ENCODE assay signal across 9 cellular contexts in genomic region chr5:159206818-159207217, GRCh38. TPM values are rescaled to one million over a fixed set of nuclear protein-coding genes. Genes with fewer than 3 reads are reported as not detected.
A peak's percentile ranks its signal among the peaks of the same experiment; 100 is the strongest.
DNase-seq lines count a peak whose midpoint lies in the region; ATAC-seq, FAIRE-seq and TF ChIP-seq lines count a peak whose summit lies in the region.
"Had no signal": no experiment of that assay in that cellular context is flagged by ENCODE, and none has a peak within 500 bp of the region (broad histone marks: within the 10 kb centered on the region; RNA-seq: fewer than 3 reads in every experiment).

No MANE protein-coding gene starts in this region.

- dilution Hi-C loops in endothelial cell of umbilical vein (cut with MboI; ENCODE audit: extremely low pct_ligation_motif_present, low sequenced_read_pairs) = no loop called here

- peak; percentile 55 for FAIRE-seq in endothelial cell of umbilical vein (lab: Jason Lieb, UNC)

- H3K79me2 ChIP-seq in endothelial cell of umbilical vein (ENCODE audit: control insufficient read depth, insufficient read depth, low read length) = peaks cover 69% of the 10 kb centered on the region

- peaks cover 47% of the 10 kb centered on the region for H3K4me1 ChIP-seq in RWPE2 (ENCODE audit: insufficient read depth, poor library complexity, severe bottlenecking)
- peaks cover 26% of the 10 kb centered on the region for H3K4me1 ChIP-seq in endothelial cell of umbilical vein (ENCODE audit: control insufficient read depth, extremely low read depth, insufficient read depth, low read length)
- H3K4me1 ChIP-seq in psoas muscle = peaks cover 24% of the 10 kb centered on the region

- no peaks in the 10 kb centered on the region for H3K9me1 ChIP-seq in endothelial cell of umbilical vein (replicated peaks; ENCODE audit: control insufficient read depth, extremely low read depth, insufficient read depth, low read length)

- no peak for DNase-seq in GM12864 (ENCODE audit: low read depth)
- no peak for DNase-seq in RWPE2 (ENCODE audit: low spot score)
- peak; percentile 16 for DNase-seq in endothelial cell of umbilical vein (ENCODE audit: low read depth, low spot score)
- no peak for DNase-seq in psoas muscle
- no peak for DNase-seq in mesenteric fat pad (ENCODE audit: low spot score)
- DNase-seq in HuH-7.5 (ENCODE audit: low spot score) = no peak
- DNase-seq: NCI-H2081 treated with DMSO at 0.1 percent for 48 hours had no signal

- WGBS in psoas muscle, 3 donors = 56 to 59% (median 57%) methylated on average over 2 of the region's 2 CpGs

- H2AFZ ChIP-seq in endothelial cell of umbilical vein (ENCODE audit: low read depth, low read length) = no peak overlapping the region

- peaks cover 3% of the 10 kb centered on the region for H4K20me1 ChIP-seq in endothelial cell of umbilical vein (replicated peaks; ENCODE audit: control insufficient read depth, extremely low read depth, insufficient read depth, low read length)

- H3K4me2 ChIP-seq in endothelial cell of umbilical vein (ENCODE audit: insufficient read depth, low read length) = peak overlapping the region; percentile 81

- POLR2A ChIA-PET in endothelial cell of umbilical vein (lab: Charles Lee) = interaction anchor here (0.6 kb wide), 1 partner anchor 25 kb away, joined by 4 read pairs; no protein-coding TSS in a partner anchor

- CTCF ChIA-PET in endothelial cell of umbilical vein (lab: Charles Lee) = interaction anchor here (1.1 to 5.0 kb wide), 6 partner anchors 9 to 110 kb away, joined by 4 to 47 read pairs (median 6); no protein-coding TSS in a partner anchor

- TF ChIP-seq CTCF in GM12864 (IDR thresholded peaks at IDR 0.05; ENCODE audit: low read depth, low read length, missing control alignments) = no peak
- TF ChIP-seq CTCF in RWPE2 (IDR thresholded peaks at IDR 0.05; ENCODE audit: poor library complexity, severe bottlenecking) = no peak
- no peak for TF ChIP-seq CTCF in endothelial cell of umbilical vein (IDR thresholded peaks at IDR 0.05; ENCODE audit: extremely low read depth in 1 of 2, insufficient read depth in 1 of 2, low read depth in 1 of 2, low read length in 2 of 2)
- TF ChIP-seq CTCF in psoas muscle (IDR thresholded peaks at IDR 0.05) = no peak

- ATAC-seq in RWPE2 (ENCODE audit: low read depth) (no peak), psoas muscle (no peak), GM18502 (IDR thresholded peaks at IDR 0.05; ENCODE audit: poor library complexity, unreplicated experiment) (no peak), GM19324 (IDR thresholded peaks at IDR 0.05; ENCODE audit: low FRiP score, unreplicated experiment) (no peak)

- BruUV-seq in endothelial cell of umbilical vein (replicated peaks; lab: Mats Ljungman, UMichigan) = no TSS peak

- H3K9ac ChIP-seq in endothelial cell of umbilical vein (replicated peaks; ENCODE audit: extremely low read depth, insufficient read depth, low read length) = peak overlapping the region; percentile 90

- intact Hi-C loops in endothelial cell of umbilical vein (cut with micrococcal nuclease) = loop anchor here (10.0 kb wide), 1 partner anchor 1188 kb away; no protein-coding TSS in a partner anchor
- intact Hi-C loops in psoas muscle (cut with DNase I) = loop anchor here (5.0 kb wide), 2 partner anchors 35 to 50 kb away; no protein-coding TSS in a partner anchor

- H3K27ac ChIP-seq in RWPE2 (ENCODE audit: poor library complexity, severe bottlenecking) = peak overlapping the region; percentile 89
- H3K27ac ChIP-seq in endothelial cell of umbilical vein (ENCODE audit: insufficient read depth, low read depth, low read length) = peak overlapping the region; percentile 73
- peak overlapping the region; percentile 82 for H3K27ac ChIP-seq in psoas muscle

- H3K9me3 ChIP-seq in RWPE2 (ENCODE audit: severe bottlenecking) = no peaks in the 10 kb centered on the region
- no peaks in the 10 kb centered on the region for H3K9me3 ChIP-seq in endothelial cell of umbilical vein (replicated peaks; ENCODE audit: control insufficient read depth, insufficient read depth, low read length)
- no peaks in the 10 kb centered on the region for H3K9me3 ChIP-seq in psoas muscle

- H3K4me3 ChIP-seq in GM12864 (ENCODE audit: low read depth, low read length) = peak overlapping the region; percentile 95
- H3K4me3 ChIP-seq in RWPE2 (ENCODE audit: severe bottlenecking) = peak overlapping the region; percentile 93
- peak overlapping the region in 2 of 3 experiments; percentile 5 to 88 for H3K4me3 ChIP-seq in endothelial cell of umbilical vein (replicated peaks in 1 of 3; ENCODE audit: insufficient read depth in 1 of 3, low read depth in 1 of 3, low read length in 3 of 3)
- peak overlapping the region; percentile 86 for H3K4me3 ChIP-seq in psoas muscle

- H3K27me3 ChIP-seq in RWPE2 (ENCODE audit: insufficient read depth, poor library complexity, severe bottlenecking) (no peaks in the 10 kb centered on the region), endothelial cell of umbilical vein (ENCODE audit: control insufficient read depth in 2 of 2, insufficient read depth in 2 of 2, low read length in 2 of 2) (no peaks in the 10 kb centered on the region), psoas muscle (ENCODE audit: insufficient read depth in 3 of 3, low read length in 2 of 3) (no peaks in the 10 kb centered on the region)

- no peak for TF ChIP-seq POLR2A in endothelial cell of umbilical vein (IDR thresholded peaks at IDR 0.05; ENCODE audit: low read depth, low read length)

- H3K36me3 ChIP-seq in RWPE2 (ENCODE audit: low read depth) (peaks cover 39% of the 10 kb centered on the region), endothelial cell of umbilical vein (ENCODE audit: control insufficient read depth in 2 of 2, extremely low read depth in 1 of 2, insufficient read depth in 2 of 2, low read length in 2 of 2) (peaks cover 0 to 2% of the 10 kb centered on the region in 2 experiments), psoas muscle (ENCODE audit: insufficient read depth in 1 of 2, low read depth in 1 of 2) (peaks cover 0 to 9% of the 10 kb centered on the region in 2 donors)

TF ChIP-seq in endothelial cell of umbilical vein, 7 proteins besides CTCF, POLR2A, EP300 and RAD21:
- TF ChIP-seq JUN (IDR thresholded peaks at IDR 0.05; ENCODE audit: borderline replicate concordance, insufficient read depth, insufficient read length, low read depth) = no peak
- no peak for TF ChIP-seq POLR2AphosphoS5 (IDR thresholded peaks at IDR 0.05; ENCODE audit: insufficient read depth, low read depth, low read length)
- no peak for TF ChIP-seq FOS (IDR thresholded peaks at IDR 0.05; ENCODE audit: borderline replicate concordance, insufficient read depth, low read length)
- TF ChIP-seq MYC (IDR thresholded peaks at IDR 0.05; ENCODE audit: low read depth, low read length) = no peak
- TF ChIP-seq EZH2 (IDR thresholded peaks at IDR 0.05; ENCODE audit: borderline replicate concordance, low read depth, low read length, severe bottlenecking) = no peak
- TF ChIP-seq, protein P1, sequence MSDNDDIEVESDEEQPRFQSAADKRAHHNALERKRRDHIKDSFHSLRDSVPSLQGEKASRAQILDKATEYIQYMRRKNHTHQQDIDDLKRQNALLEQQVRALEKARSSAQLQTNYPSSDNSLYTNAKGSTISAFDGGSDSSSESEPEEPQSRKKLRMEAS (IDR thresholded peaks at IDR 0.05; ENCODE audit: insufficient read depth, insufficient read length) = no peak
- no peak for TF ChIP-seq GATA2 (IDR thresholded peaks at IDR 0.05; ENCODE audit: insufficient read depth, insufficient read length, low read depth, low read length)

RNA-seq across cellular contexts. Expression of gene RNF145, which starts 2.5 kb away (rescaled TPM):
- total RNA-seq in endothelial cell of umbilical vein = 59.7 and 62.3 TPM in 2 replicates
- 33.6 and 39.4 TPM in 2 replicates for polyA plus RNA-seq in endothelial cell of umbilical vein
- 35.0 and 41.6 TPM in 2 replicates for polyA plus RNA-seq in endothelial cell of umbilical vein (2011; cell fraction: cytosol; rRNA removed)
- 47.0 and 50.4 TPM in 2 replicates for polyA plus RNA-seq in endothelial cell of umbilical vein (2011; cell fraction: nucleus; rRNA removed)
- 29.8 and 39.8 TPM in 2 replicates for polyA plus RNA-seq in endothelial cell of umbilical vein (2012)
- 73.4 and 80.2 TPM in 2 replicates for polyA minus RNA-seq in endothelial cell of umbilical vein
- polyA minus RNA-seq in endothelial cell of umbilical vein (2011; cell fraction: cytosol; rRNA and poly(A)+ RNA removed) = 20.3 TPM
- 30.4 and 44.2 TPM in 2 replicates for polyA minus RNA-seq in endothelial cell of umbilical vein (2011; cell fraction: nucleus; rRNA and poly(A)+ RNA removed)
- total RNA-seq in psoas muscle = 10 to 100 TPM in 3 of 4 donors, 1 to 10 TPM in 1; 8.8 to 17.8 (median 13.8) TPM
- polyA plus RNA-seq in psoas muscle = 10 to 100 TPM in 2 of 3 donors, 1 to 10 TPM in 1; 6.0 to 13.3 (median 13.2) TPM
- 77.9 TPM for total RNA-seq in mesenteric fat pad

RNA-seq across cellular contexts. Expression of gene UBLCP1, which starts 56.3 kb away (rescaled TPM):
- 18.2 and 20.3 TPM in 2 replicates for total RNA-seq in endothelial cell of umbilical vein
- 3.7 and 5.9 TPM in 2 replicates for polyA plus RNA-seq in endothelial cell of umbilical vein
- 11.3 and 11.8 TPM in 2 replicates for polyA plus RNA-seq in endothelial cell of umbilical vein (2011; cell fraction: cytosol; rRNA removed)
- 3.6 and 4.5 TPM in 2 replicates for polyA plus RNA-seq in endothelial cell of umbilical vein (2011; cell fraction: nucleus; rRNA removed)
- polyA plus RNA-seq in endothelial cell of umbilical vein (2012) = 14.9 and 22.2 TPM in 2 replicates
- polyA minus RNA-seq in endothelial cell of umbilical vein = 2.8 and 3.8 TPM in 2 replicates
- 3.8 TPM for polyA minus RNA-seq in endothelial cell of umbilical vein (2011; cell fraction: cytosol; rRNA and poly(A)+ RNA removed)
- polyA minus RNA-seq in endothelial cell of umbilical vein (2011; cell fraction: nucleus; rRNA and poly(A)+ RNA removed) = 2.8 and 3.4 TPM in 2 replicates
- 10 to 100 TPM in 3 of 4 donors, 1 to 10 TPM in 1; 8.3 to 16.4 (median 11.3) TPM for total RNA-seq in psoas muscle
- 10 to 100 TPM in 2 of 3 donors, 1 to 10 TPM in 1; 9.2 to 21.0 (median 18.1) TPM for polyA plus RNA-seq in psoas muscle
- 20.6 TPM for total RNA-seq in mesenteric fat pad
